In genomic region chr11:78832226-78832947, GRCh38 we compare ENCODE assay signal across 1 cellular context.
TF ChIP-seq lines count a peak whose summit lies in the region.

No MANE protein-coding gene starts in this region.

TF ChIP-seq in GM12878, 131 proteins besides CTCF, POLR2A, EP300 and RAD21 (continued from another document):
- TF ChIP-seq ZNF592 (IDR thresholded peaks at IDR 0.05) = no peak
- TF ChIP-seq JUNB (IDR thresholded peaks at IDR 0.05) = no peak
- no peak for TF ChIP-seq HSF1 (IDR thresholded peaks at IDR 0.05; ENCODE audit: low read depth, low read length)
- no peak for TF ChIP-seq IKZF1 (conservative IDR thresholded peaks at IDR 0.05)
- TF ChIP-seq FOS (IDR thresholded peaks at IDR 0.05; ENCODE audit: borderline replicate concordance, extremely low read depth, insufficient read length) = no peak
- TF ChIP-seq SPI1 (IDR thresholded peaks at IDR 0.05; ENCODE audit: borderline replicate concordance, insufficient read depth, low read depth, low read length) = no peak
- TF ChIP-seq CUX1 (IDR thresholded peaks at IDR 0.05; ENCODE audit: insufficient replicate concordance, low read depth, low read length) = no peak
- no peak for TF ChIP-seq TBL1XR1 (IDR thresholded peaks at IDR 0.05; ENCODE audit: low read depth, low read length)
- TF ChIP-seq CHD1 (IDR thresholded peaks at IDR 0.05; ENCODE audit: low read depth, low read length) = no peak
- no peak for TF ChIP-seq PAX8 (IDR thresholded peaks at IDR 0.05)
- TF ChIP-seq, protein P1, sequence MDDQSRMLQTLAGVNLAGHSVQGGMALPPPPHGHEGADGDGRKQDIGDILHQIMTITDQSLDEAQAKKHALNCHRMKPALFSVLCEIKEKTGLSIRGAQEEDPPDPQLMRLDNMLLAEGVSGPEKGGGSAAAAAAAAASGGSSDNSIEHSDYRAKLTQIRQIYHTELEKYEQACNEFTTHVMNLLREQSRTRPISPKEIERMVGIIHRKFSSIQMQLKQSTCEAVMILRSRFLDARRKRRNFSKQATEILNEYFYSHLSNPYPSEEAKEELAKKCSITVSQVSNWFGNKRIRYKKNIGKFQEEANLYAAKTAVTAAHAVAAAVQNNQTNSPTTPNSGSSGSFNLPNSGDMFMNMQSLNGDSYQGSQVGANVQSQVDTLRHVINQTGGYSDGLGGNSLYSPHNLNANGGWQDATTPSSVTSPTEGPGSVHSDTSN (IDR thresholded peaks at IDR 0.05; ENCODE audit: insufficient replicate concordance, low read depth, low read length) = no peak
- TF ChIP-seq POLR2AphosphoS2 (IDR thresholded peaks at IDR 0.05; ENCODE audit: low read depth, low read length) = no peak
- no peak for TF ChIP-seq ZBTB11 (CRISPR knock-in tag; IDR thresholded peaks at IDR 0.05)
- no peak for TF ChIP-seq BCL11A (IDR thresholded peaks at IDR 0.05; ENCODE audit: low read depth, low read length)
- no peak for TF ChIP-seq TCF3 (IDR thresholded peaks at IDR 0.05; ENCODE audit: borderline replicate concordance, insufficient read depth, low read depth, low read length)
- no peak for TF ChIP-seq GABPA (IDR thresholded peaks at IDR 0.05; ENCODE audit: low read depth)
TF ChIP-seq in GM12878: peak in this region for 0.
